Comparison of ENCODE assay signal across 10 cellular contexts in the genomic region with DNA sequence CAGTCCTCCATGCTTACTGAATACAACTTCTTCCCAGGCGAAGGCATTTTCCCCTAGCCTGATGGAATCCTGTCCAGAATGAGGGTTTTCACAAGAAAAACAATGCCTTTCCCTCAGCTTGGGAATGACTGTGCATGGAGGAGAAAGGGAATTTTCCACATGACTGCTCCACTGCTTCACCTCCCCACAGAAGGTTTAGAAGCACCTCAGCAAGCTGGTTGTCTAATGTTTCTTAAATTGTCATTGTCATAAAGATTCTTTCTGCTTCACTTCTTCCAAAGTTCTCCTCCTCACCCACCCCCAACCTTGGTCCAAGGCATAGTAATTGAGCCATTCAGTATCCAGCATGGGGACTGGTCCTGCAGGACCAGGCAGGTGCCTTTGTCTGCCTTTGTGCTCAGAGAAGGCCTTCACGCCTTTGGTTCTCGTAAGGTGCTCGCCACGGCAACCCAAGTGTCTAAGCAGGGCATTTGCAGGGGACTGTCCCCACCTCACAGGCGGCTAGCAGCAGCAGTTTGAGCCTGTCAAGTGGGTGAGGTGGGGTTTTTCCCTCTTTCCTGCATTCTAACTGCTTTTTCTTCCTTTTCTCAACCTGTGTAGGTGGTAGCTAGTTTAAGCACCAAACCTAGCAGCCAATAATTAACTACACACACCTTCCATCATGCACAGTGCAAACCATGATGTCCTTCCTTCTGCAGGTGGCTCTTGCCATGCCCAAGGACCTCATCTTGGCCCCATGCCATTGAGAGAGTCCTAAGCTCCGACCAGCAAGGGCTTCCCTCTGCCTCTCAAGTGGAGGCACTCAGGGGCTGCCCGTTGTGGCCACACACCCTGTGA.
DNase-seq lines count a peak whose midpoint lies in the region; ATAC-seq and TF ChIP-seq lines count a peak whose summit lies in the region.
"Had no signal": no experiment of that assay in that cellular context is flagged by ENCODE, and none has a peak within 500 bp of the region (broad histone marks: within the 10 kb centered on the region; RNA-seq: fewer than 3 reads in every experiment).

No MANE protein-coding gene starts in this region.

- peak; percentile 96 for DNase-seq in Caki2 (ENCODE audit: low read depth)
- peak; percentile 4 for DNase-seq in hepatocyte (ENCODE audit: low spot score)
- no peak for DNase-seq in HuH-7.5 (ENCODE audit: low spot score)
- DNase-seq in NOMO-1 (lab: John Stamatoyannopoulos, UW; ENCODE audit: unreplicated experiment in 2 of 2), result no peak
- DNase-seq in uterus, result no peak
- no peak for DNase-seq in glutamatergic neuron
- DNase-seq: effector CD4-positive, alpha-beta T cell; pancreas had no signal

- H3K4me1 Mint-ChIP-seq in glutamatergic neuron (ENCODE audit: low read depth, unreplicated experiment), result no peaks in the 10 kb centered on the region

- H3K4me1 ChIP-seq in hepatocyte (ENCODE audit: insufficient read depth) (peaks cover 8% of the 10 kb centered on the region), uterus (no peaks in the 10 kb centered on the region)

- H3K36me3 Mint-ChIP-seq in glutamatergic neuron (ENCODE audit: unreplicated experiment), result no peaks in the 10 kb centered on the region

- H3K9me3 ChIP-seq in hepatocyte (ENCODE audit: low read depth) (no peaks in the 10 kb centered on the region), uterus (peaks cover 0 to under 1% of the 10 kb centered on the region in 2 donors)
- H3K9me3 ChIP-seq: pancreas had no signal

- intact Hi-C loops in uterus (cut with DNase I; ENCODE audit: low total_unique reads), result no loop called here

- H3K4me2 ChIP-seq in hepatocyte, result no peak overlapping the region

- WGBS in hepatocyte (ENCODE audit: low lambda C conversion rate, missing lambda C conversion rate), result 90% methylated on average over 8 of the region's 8 CpGs

- ATAC-seq in GM19043 (IDR thresholded peaks at IDR 0.05; ENCODE audit: low read depth, unreplicated experiment) (peak; percentile 78), HG03280 (IDR thresholded peaks at IDR 0.05; ENCODE audit: unreplicated experiment) (peak; percentile 67)

- H3K4me3 Mint-ChIP-seq in glutamatergic neuron (ENCODE audit: unreplicated experiment), result no peak overlapping the region

- TF ChIP-seq CTCF in hepatocyte (IDR thresholded peaks at IDR 0.05; ENCODE audit: poor library complexity), result no peak
- no peak for TF ChIP-seq CTCF in uterus (IDR thresholded peaks at IDR 0.05)
- no peak for TF ChIP-seq CTCF in glutamatergic neuron (IDR thresholded peaks at IDR 0.05; ENCODE audit: partially characterized antibody, unreplicated experiment)

- H3K27me3 ChIP-seq in hepatocyte (no peaks in the 10 kb centered on the region), uterus (no peaks in the 10 kb centered on the region)
- H3K27me3 ChIP-seq: pancreas had no signal

- TF ChIP-seq POLR2A in uterus (IDR thresholded peaks at IDR 0.05), result no peak

- no peak overlapping the region for H3K27ac Mint-ChIP-seq in glutamatergic neuron (ENCODE audit: unreplicated experiment)

- in situ Hi-C loops in Caki2 (cut with HindIII; ENCODE audit: low pct_unique_long_range_greater_than_20kb, low sequenced_read_pairs), result no loop called here

- H3K4me3 ChIP-seq in hepatocyte (no peak overlapping the region), uterus (no peak overlapping the region)
- H3K4me3 ChIP-seq: pancreas had no signal

- no peaks in the 10 kb centered on the region for H3K9me2 ChIP-seq in hepatocyte (replicated peaks; ENCODE audit: insufficient read depth)

- no peak overlapping the region for H3K27ac ChIP-seq in hepatocyte
- no peak overlapping the region for H3K27ac ChIP-seq in uterus
- H3K27ac ChIP-seq: pancreas had no signal

- no peaks in the 10 kb centered on the region for H3K27me3 Mint-ChIP-seq in glutamatergic neuron (ENCODE audit: unreplicated experiment)

- H4K20me1 ChIP-seq in hepatocyte (ENCODE audit: insufficient read depth, poor library complexity, severe bottlenecking), result no peaks in the 10 kb centered on the region

- no peak overlapping the region for H2AFZ ChIP-seq in hepatocyte

- H3K79me2 ChIP-seq in hepatocyte, result no peaks in the 10 kb centered on the region

- no peaks in the 10 kb centered on the region for H3K9me3 Mint-ChIP-seq in glutamatergic neuron (ENCODE audit: unreplicated experiment)

- H3K36me3 ChIP-seq in hepatocyte (replicated peaks; ENCODE audit: insufficient read depth, low read depth), result no peaks in the 10 kb centered on the region
- H3K36me3 ChIP-seq in uterus, result no peaks in the 10 kb centered on the region
- H3K36me3 ChIP-seq: pancreas had no signal

Comparison
In these comparisons a context has a peak if more than half of its experiments do, and no peak if none do; other contexts are left out.
1. DNase-seq: peak in Caki2 (single experiment) and hepatocyte (single experiment); none in HuH-7.5 (single experiment), NOMO-1 (0 of 2), uterus (0 of 2) and glutamatergic neuron (single experiment).